6 cellular contexts compared by ENCODE assay signal in the genomic region with DNA sequence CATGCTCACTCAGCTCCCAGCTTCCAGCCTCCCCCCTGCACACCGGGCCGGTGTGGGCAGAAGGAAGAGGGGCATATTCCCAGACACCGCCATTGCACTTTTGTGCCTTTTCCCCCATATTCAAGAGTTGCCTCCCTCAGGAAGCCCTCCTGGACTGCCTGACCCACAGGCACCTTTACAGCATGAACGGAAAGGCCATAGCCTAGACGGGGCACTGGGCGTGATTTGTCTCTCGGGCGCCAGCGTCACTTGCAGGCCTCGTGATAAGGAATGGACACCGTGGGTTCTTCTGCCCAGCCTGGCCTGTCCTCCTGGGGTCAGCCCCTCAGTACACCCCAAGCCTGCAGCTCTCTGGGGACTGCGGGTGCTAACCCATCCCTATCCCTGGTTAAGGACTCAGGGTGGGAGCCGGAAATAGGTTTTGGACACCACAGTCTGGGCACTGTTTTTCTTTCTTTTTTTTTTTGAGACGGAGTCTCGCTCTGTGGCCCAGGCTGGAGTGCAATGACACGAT. TPM values are rescaled to one million over a fixed set of nuclear protein-coding genes. Genes with fewer than 3 reads are reported as not detected.
DNase-seq lines count a peak whose midpoint lies in the region; ATAC-seq and TF ChIP-seq lines count a peak whose summit lies in the region.

No MANE protein-coding gene starts in this region.

- no peak for DNase-seq in activated CD8-positive, alpha-beta memory T cell treated with anti-CD3 and anti-CD28 coated beads, Interleukin-2, amount 10 ng/mL, durations not matched to agents 7 days and 5 days
- DNase-seq in activated CD8-positive, alpha-beta memory T cell treated with anti-CD3 and anti-CD28 coated beads, Interleukin-2, amount 50 U/mL, for 48 hours, result no peak
- no peak for DNase-seq in left ventricle myocardium inferior
- no peak for DNase-seq in type B pancreatic cell (ENCODE audit: extremely low spot score, unreplicated experiment)
- no peak for DNase-seq in activated gamma-delta T cell (lab: John Stamatoyannopoulos, UW)
- no peak for DNase-seq in UCSD-AML1 (lab: John Stamatoyannopoulos, UW; ENCODE audit: unreplicated experiment)

- no peaks in the 10 kb centered on the region for H3K9me3 ChIP-seq in left ventricle myocardium inferior (replicated peaks)

- peaks cover 47% of the 10 kb centered on the region for H3K4me1 ChIP-seq in left ventricle myocardium inferior

- no peaks in the 10 kb centered on the region for H3K9me3 Mint-ChIP-seq in activated CD8-positive, alpha-beta memory T cell treated with anti-CD3 and anti-CD28 coated beads, Interleukin-2, amount 10 ng/mL, durations not matched to agents 7 days and 5 days (ENCODE audit: low read depth)
- no peaks in the 10 kb centered on the region for H3K9me3 Mint-ChIP-seq in type B pancreatic cell

- CTCF ChIA-PET in activated CD8-positive, alpha-beta memory T cell treated with anti-CD3 and anti-CD28 coated beads, Interleukin-2, amount 10 ng/mL, durations not matched to agents 7 days and 5 days (lab: Charles Lee), result interaction anchor here (0.9 to 4.1 kb wide), 11 partner anchors 13 to 1095 kb away, joined by 3 to 20 read pairs (median 3); partner anchors contain the start of genes MBD3 and REEP6

- H3K27me3 Mint-ChIP-seq in activated CD8-positive, alpha-beta memory T cell treated with anti-CD3 and anti-CD28 coated beads, Interleukin-2, amount 10 ng/mL, durations not matched to agents 7 days and 5 days, result no peaks in the 10 kb centered on the region
- H3K27me3 Mint-ChIP-seq in type B pancreatic cell, result no peaks in the 10 kb centered on the region

- peak overlapping the region; percentile 98 for H3K27ac Mint-ChIP-seq in activated CD8-positive, alpha-beta memory T cell treated with anti-CD3 and anti-CD28 coated beads, Interleukin-2, amount 10 ng/mL, durations not matched to agents 7 days and 5 days
- peak overlapping the region; percentile 99 for H3K27ac Mint-ChIP-seq in type B pancreatic cell

- TF ChIP-seq CTCF in left ventricle myocardium inferior (IDR thresholded peaks at IDR 0.05; ENCODE audit: borderline replicate concordance) (no peak), type B pancreatic cell (conservative IDR thresholded peaks at IDR 0.05) (no peak)

- peak overlapping the region; percentile 90 for H3K4me3 ChIP-seq in left ventricle myocardium inferior

- H3K27me3 ChIP-seq in left ventricle myocardium inferior (ENCODE audit: low read depth), result no peaks in the 10 kb centered on the region

- peaks cover 10% of the 10 kb centered on the region for H3K36me3 Mint-ChIP-seq in activated CD8-positive, alpha-beta memory T cell treated with anti-CD3 and anti-CD28 coated beads, Interleukin-2, amount 10 ng/mL, durations not matched to agents 7 days and 5 days
- no peaks in the 10 kb centered on the region for H3K36me3 Mint-ChIP-seq in type B pancreatic cell

- H3K4me1 Mint-ChIP-seq in activated CD8-positive, alpha-beta memory T cell treated with anti-CD3 and anti-CD28 coated beads, Interleukin-2, amount 10 ng/mL, durations not matched to agents 7 days and 5 days, result peaks cover 54% of the 10 kb centered on the region
- H3K4me1 Mint-ChIP-seq in type B pancreatic cell (ENCODE audit: unreplicated experiment), result peaks cover 16% of the 10 kb centered on the region

- H3K36me3 ChIP-seq in left ventricle myocardium inferior, result peaks cover 18% of the 10 kb centered on the region

- ATAC-seq in activated CD8-positive, alpha-beta memory T cell treated with anti-CD3 and anti-CD28 coated beads, Interleukin-2, amount 10 ng/mL, durations not matched to agents 7 days and 5 days, result peak; percentile 3

- peak overlapping the region; percentile 97 for H3K27ac ChIP-seq in left ventricle myocardium inferior (replicated peaks)

- peak overlapping the region; percentile 92 for H3K4me3 Mint-ChIP-seq in activated CD8-positive, alpha-beta memory T cell treated with anti-CD3 and anti-CD28 coated beads, Interleukin-2, amount 10 ng/mL, durations not matched to agents 7 days and 5 days
- peak overlapping the region; percentile 99 for H3K4me3 Mint-ChIP-seq in type B pancreatic cell

- intact Hi-C loops in left ventricle myocardium inferior (cut with micrococcal nuclease), result no loop called here

RNA-seq across cellular contexts. Expression of gene UQCR11, which starts 0.9 kb away (rescaled TPM):
- 100 to 1,000 TPM; 192 to 196 TPM for total RNA-seq in activated CD8-positive, alpha-beta memory T cell treated with anti-CD3 and anti-CD28 coated beads, Interleukin-2, amount 10 ng/mL, durations not matched to agents 7 days and 5 days
- total RNA-seq in left ventricle myocardium inferior (942 TPM), type B pancreatic cell (ENCODE audit: low replicate concordance) (191 and 290 TPM in 2 replicates)

RNA-seq across cellular contexts. Expression of gene MBD3, which starts 13.5 kb away (rescaled TPM):
- 100 to 1,000 TPM in 1 of 2 experiments, 10 to 100 TPM in 1; 87.4 to 101 TPM for total RNA-seq in activated CD8-positive, alpha-beta memory T cell treated with anti-CD3 and anti-CD28 coated beads, Interleukin-2, amount 10 ng/mL, durations not matched to agents 7 days and 5 days
- 48.6 TPM for total RNA-seq in left ventricle myocardium inferior
- total RNA-seq in type B pancreatic cell (ENCODE audit: low replicate concordance), result 78.8 and 110 TPM in 2 replicates

RNA-seq across cellular contexts. Expression of gene MEX3D, which starts 38.1 kb away (rescaled TPM):
- 1 to 10 TPM; 7.6 to 9.5 TPM for total RNA-seq in activated CD8-positive, alpha-beta memory T cell treated with anti-CD3 and anti-CD28 coated beads, Interleukin-2, amount 10 ng/mL, durations not matched to agents 7 days and 5 days
- total RNA-seq in left ventricle myocardium inferior (6.4 TPM), type B pancreatic cell (ENCODE audit: low replicate concordance) (79.0 and 82.0 TPM in 2 replicates)

RNA-seq across cellular contexts. Expression of gene TCF3, which starts 46.2 kb away (rescaled TPM):
- total RNA-seq in activated CD8-positive, alpha-beta memory T cell treated with anti-CD3 and anti-CD28 coated beads, Interleukin-2, amount 10 ng/mL, durations not matched to agents 7 days and 5 days, result 100 to 1,000 TPM; 116 to 124 TPM
- 18.4 TPM for total RNA-seq in left ventricle myocardium inferior
- 134 and 193 TPM in 2 replicates for total RNA-seq in type B pancreatic cell (ENCODE audit: low replicate concordance)
